ENCODE assay signal across 8 cellular contexts in genomic region chr18:34977787-34978532, GRCh38.
A peak's percentile ranks its signal among the peaks of the same experiment; 100 is the strongest.
DNase-seq lines count a peak whose midpoint lies in the region; ATAC-seq and TF ChIP-seq lines count a peak whose summit lies in the region.

No MANE protein-coding gene starts in this region.

- peak; percentile 11 for ATAC-seq in HG02571 (IDR thresholded peaks at IDR 0.05; ENCODE audit: unreplicated experiment)
- peak; percentile 21 for ATAC-seq in stimulated activated naive CD8-positive, alpha-beta T cell treated with anti-CD3 and anti-CD28 coated beads, Interleukin-15, Interleukin-2, amounts not matched to agents 100 U/mL and 50 U/mL, for 24 hours

- H3K9ac ChIP-seq in muscle layer of colon (ENCODE audit: low read length) = peak overlapping the region; percentile 67

- TF ChIP-seq CTCF in epithelial cell of proximal tubule (conservative IDR thresholded peaks at IDR 0.05; ENCODE audit: low read depth, low read length) = no peak

- H3K9me3 ChIP-seq in muscle layer of colon (ENCODE audit: low read length) = no peaks in the 10 kb centered on the region

- H3K27ac ChIP-seq in muscle layer of colon (ENCODE audit: low read depth, low read length) = peak overlapping the region; percentile 54

- DNase-seq in ELR (ENCODE audit: low read depth) (peak; percentile 59), NCI-H345 (lab: John Stamatoyannopoulos, UW) (peak; percentile 64), activated T-cell treated with anti-CD3 and anti-CD28 coated beads for 24 hours (ENCODE audit: low read depth) (peak; percentile 50), epithelial cell of proximal tubule (ENCODE audit: low read depth) (no peak), epidermal melanocyte (ENCODE audit: insufficient read length, low spot score) (no peak)
- peak; percentile 73 for DNase-seq in stimulated activated naive CD8-positive, alpha-beta T cell treated with anti-CD3 and anti-CD28 coated beads, Interleukin-15, Interleukin-2, amounts not matched to agents 100 U/mL and 50 U/mL, for 24 hours

- H3K27me3 ChIP-seq in muscle layer of colon (ENCODE audit: control insufficient read depth in 1 of 2, insufficient read depth in 2 of 2, low read length in 2 of 2) = peaks cover 0 to 4% of the 10 kb centered on the region in 2 donors

- peak overlapping the region; percentile 79 for H3K4me3 ChIP-seq in epithelial cell of proximal tubule (ENCODE audit: low read depth, low read length)
- H3K4me3 ChIP-seq in muscle layer of colon (ENCODE audit: low read depth in 1 of 2, low read length in 2 of 2) = peak overlapping the region; percentile 66 to 88

- H3K4me1 ChIP-seq in muscle layer of colon (ENCODE audit: insufficient read depth, low read length) = peaks cover 8% of the 10 kb centered on the region

- no peaks in the 10 kb centered on the region for H3K36me3 ChIP-seq in muscle layer of colon (ENCODE audit: insufficient read depth, low read length)

Comparison
In these comparisons a context has a peak if more than half of its experiments do, and no peak if none do; other contexts are left out.
1. DNase-seq: peak in ELR (single experiment), NCI-H345 (single experiment), activated T-cell treated with anti-CD3 and anti-CD28 coated beads for 24 hours (single experiment) and stimulated activated naive CD8-positive, alpha-beta T cell treated with anti-CD3 and anti-CD28 coated beads, Interleukin-15, Interleukin-2, amounts not matched to agents 100 U/mL and 50 U/mL, for 24 hours (single experiment); none in epithelial cell of proximal tubule (single experiment) and epidermal melanocyte (single experiment).